ENCODE assay signal across 35 cellular contexts in genomic region chr17:61717352-61717751, GRCh38.
"Had no signal": no experiment of that assay in that cellular context is flagged by ENCODE, and none has a peak within 500 bp of the region (broad histone marks: within the 10 kb centered on the region; RNA-seq: fewer than 3 reads in every experiment).

No MANE protein-coding gene starts in this region.

- H3K27me3 ChIP-seq: MG63 had no signal

- H3K4me2 ChIP-seq: KMS-11 had no signal

- H3K9ac ChIP-seq: KMS-11 had no signal

- DNase-seq: Karpas-422, Kasumi-1, MG63, MM.1S, MV-4-11, NCI-H1048, NCI-H1092, NCI-H1092 treated with DMSO at 0.1 percent for 48 hours, NCI-H1105, NCI-H1105 treated with DMSO at 0.1 percent for 48 hours, NCI-H1417, NCI-H1417 treated with DMSO at 0.1 percent for 48 hours, NCI-H1436, NCI-H1436 treated with DMSO at 0.1 percent for 48 hours, NCI-H146, NCI-H1694, NCI-H1694 treated with DMSO at 0.1 percent for 48 hours, NCI-H187, NCI-H187 treated with DMSO at 0.1 percent for 48 hours, NCI-H1930, NCI-H2029, NCI-H2029 treated with DMSO at 0.1 percent for 48 hours, NCI-H2081, NCI-H2081 treated with DMSO at 0.1 percent for 48 hours, NCI-H2107, NCI-H2171, NCI-H2171 treated with DMSO at 0.1 percent for 48 hours, NCI-H2227 treated with DMSO at 0.1 percent for 48 hours, NCI-H226, NCI-H345, NCI-H446, NCI-H446 treated with DMSO at 0.1 percent for 48 hours, NCI-H510A, NCI-H510A treated with DMSO at 0.1 percent for 48 hours had no signal

- H3K27ac ChIP-seq: KMS-11 had no signal

- H3K4me3 ChIP-seq: MG63 had no signal
